ENCODE assay signal across 12 cellular contexts in genomic region chr9:16275795-16276624, GRCh38.
DNase-seq lines count a peak whose midpoint lies in the region; ATAC-seq and TF ChIP-seq lines count a peak whose summit lies in the region.
"Had no signal": no experiment of that assay in that cellular context is flagged by ENCODE, and none has a peak within 500 bp of the region (broad histone marks: within the 10 kb centered on the region; RNA-seq: fewer than 3 reads in every experiment).

No MANE protein-coding gene starts in this region.

- H3K56ac ChIP-seq in H9 (ENCODE audit: insufficient read length, low read depth, low read length): no peak overlapping the region

- H2AK5ac ChIP-seq in H9 (ENCODE audit: insufficient read length, low read length): no peak overlapping the region

- H2BK20ac ChIP-seq in H9 (ENCODE audit: low read depth, low read length, poor library complexity, severe bottlenecking): no peak overlapping the region

- no peaks in the 10 kb centered on the region for H3K79me2 ChIP-seq in H9 (ENCODE audit: insufficient read depth, low read length)

- H3K4me2 ChIP-seq in H9 (ENCODE audit: insufficient read depth, insufficient read length, low read length): no peak overlapping the region

- no peak overlapping the region for H2AFZ ChIP-seq in H9 (ENCODE audit: low read length)

- no peak overlapping the region for H4K91ac ChIP-seq in H9 (ENCODE audit: insufficient read length, low read depth, low read length)

- no peak overlapping the region for H3K23ac ChIP-seq in H9 (ENCODE audit: insufficient read length, low read depth, low read length)

- no peak overlapping the region for H3K4ac ChIP-seq in H9 (ENCODE audit: low read depth, low read length)

- no peak overlapping the region for H2BK120ac ChIP-seq in H9 (ENCODE audit: low read depth, low read length, poor library complexity, severe bottlenecking)

- H3K27me3 ChIP-seq in H9 (ENCODE audit: insufficient read depth, low read length): no peaks in the 10 kb centered on the region

- H3K27me3 Mint-ChIP-seq in H9 (ENCODE audit: low read depth): no peaks in the 10 kb centered on the region

- ATAC-seq in left lobe of liver (peak; percentile 95), GM19324 (IDR thresholded peaks at IDR 0.05; ENCODE audit: low FRiP score, unreplicated experiment) (no peak)

- no peak overlapping the region for H3K4me3 Mint-ChIP-seq in H9

- no peaks in the 10 kb centered on the region for H3K9me3 ChIP-seq in H9 (ENCODE audit: control insufficient read depth, low read depth, low read length)

- H3K18ac ChIP-seq in H9 (ENCODE audit: insufficient read length, low read depth, low read length): no peak overlapping the region

- DNase-seq in H9 (peak; percentile 16), caudate nucleus (lab: John Stamatoyannopoulos, UW) (peak in 35 of 61 donors; percentile 6 to 81 (median 22)), left lobe of liver (ENCODE audit: low spot score) (peak; percentile 87), renal cortical epithelial cell (ENCODE audit: low read depth) (peak; percentile 81), D341Med (ENCODE audit: low spot score) (no peak), epidermal melanocyte (ENCODE audit: insufficient read length, low spot score) (no peak), SHP77 (lab: John Stamatoyannopoulos, UW) (no peak)
- DNase-seq: NCI-H2081 treated with DMSO at 0.1 percent for 48 hours; stimulated activated naive CD4-positive, alpha-beta T cell had no signal

- WGBS in H9 (ENCODE audit: extremely low coverage, insufficient read length, low lambda C conversion rate): no CpG with 5 or more reads among the region's 15 CpGs

- H3K79me1 ChIP-seq in H9 (ENCODE audit: insufficient read depth, low read depth, low read length, poor library complexity, severe bottlenecking): no peaks in the 10 kb centered on the region

- H3K23me2 ChIP-seq in H9 (ENCODE audit: insufficient read length, low read depth, low read length, poor library complexity, severe bottlenecking): no peaks in the 10 kb centered on the region

- H2BK5ac ChIP-seq in H9 (ENCODE audit: insufficient read length, low read length): no peak overlapping the region

- H3K9ac ChIP-seq in H9 (ENCODE audit: extremely low read depth, insufficient read length, low read length): no peak overlapping the region

- no peaks in the 10 kb centered on the region for H3K9me3 Mint-ChIP-seq in H9

- no peaks in the 10 kb centered on the region for H4K20me1 ChIP-seq in H9 (ENCODE audit: control insufficient read depth, insufficient read depth, insufficient read length)

- no peaks in the 10 kb centered on the region for H3K36me3 Mint-ChIP-seq in H9 (ENCODE audit: insufficient read depth in 1 of 3, low read depth in 3 of 3)

- H3K4me1 Mint-ChIP-seq in H9: peaks cover 9% of the 10 kb centered on the region in 2 experiments

- H3K14ac ChIP-seq in H9 (ENCODE audit: insufficient read depth, low read length): no peak overlapping the region

- H3K4me1 ChIP-seq in H9 (ENCODE audit: insufficient read depth, low read length): no peaks in the 10 kb centered on the region

- TF ChIP-seq CTCF in H9 (conservative IDR thresholded peaks at IDR 0.05): no peak

- no peak overlapping the region for H3K27ac ChIP-seq in H9 (ENCODE audit: insufficient read length, low read depth, low read length)
- H3K27ac ChIP-seq in caudate nucleus (ENCODE audit: low read depth, low read length): no peak overlapping the region
- H3K27ac ChIP-seq: RWPE1, VCaP had no signal

- H2BK12ac ChIP-seq in H9 (ENCODE audit: insufficient read length, low read depth, low read length): no peak overlapping the region

- H3K27ac Mint-ChIP-seq in H9: no peak overlapping the region

- no peak overlapping the region for H3T11ph ChIP-seq in H9 (ENCODE audit: low read length)

- H4K8ac ChIP-seq in H9 (replicated peaks; ENCODE audit: insufficient read length, low read depth, low read length): no peak overlapping the region

- H4K5ac ChIP-seq in H9 (ENCODE audit: insufficient read length, low read depth, low read length): no peak overlapping the region

- H2BK15ac ChIP-seq in H9 (ENCODE audit: low read depth, low read length): no peak overlapping the region

Comparison
In these comparisons a context has a peak if more than half of its experiments do, and no peak if none do; other contexts are left out.
1. DNase-seq: peak in H9 (single experiment), caudate nucleus (35 of 61), left lobe of liver (single experiment) and renal cortical epithelial cell (single experiment); none in D341Med (single experiment), epidermal melanocyte (single experiment) and SHP77 (0 of 2).